19 cellular contexts compared by ENCODE assay signal in the genomic region with DNA sequence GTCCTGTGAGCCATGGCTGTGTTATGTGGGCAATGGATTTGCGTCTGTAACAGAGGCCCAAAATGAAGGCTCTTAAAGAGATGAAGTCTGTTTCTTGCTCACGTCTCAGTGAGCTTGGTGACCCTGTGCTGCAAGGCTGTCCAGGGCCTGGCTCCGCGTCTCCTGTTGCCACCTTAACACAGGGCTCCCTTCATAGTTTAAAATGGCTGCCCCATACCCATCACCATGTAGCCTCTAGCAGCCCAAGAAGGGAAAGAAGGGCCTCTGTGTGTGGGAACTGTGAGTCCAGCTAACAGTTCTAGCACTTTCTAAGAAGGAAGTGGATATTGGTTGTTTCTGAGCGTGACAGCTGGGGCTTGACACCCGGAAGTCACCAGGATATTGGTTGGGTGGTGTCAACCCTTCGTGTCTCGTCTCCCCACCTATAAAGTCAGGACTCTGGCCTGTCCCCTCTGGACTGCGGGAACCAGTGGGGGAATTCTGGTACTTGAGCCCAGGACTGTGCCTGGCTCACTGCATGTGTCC. TPM values are rescaled to one million over a fixed set of nuclear protein-coding genes. Genes with fewer than 3 reads are reported as not detected.
DNase-seq lines count a peak whose midpoint lies in the region; ATAC-seq and TF ChIP-seq lines count a peak whose summit lies in the region.
"Had no signal": no experiment of that assay in that cellular context is flagged by ENCODE, and none has a peak within 500 bp of the region (broad histone marks: within the 10 kb centered on the region; RNA-seq: fewer than 3 reads in every experiment).

No MANE protein-coding gene starts in this region.

- TF ChIP-seq EP300 in stomach (IDR thresholded peaks at IDR 0.05), result no peak

- no peak for DNase-seq in T-helper 2 cell treated with Interferon-gamma antibody and Interleukin-4, amounts not matched to agents 5 μg/mL and 100 μg/mL, for 36 hours (ENCODE audit: low spot score)
- DNase-seq in T-helper 2 cell, result no peak
- no peak for DNase-seq in SK-N-MC (ENCODE audit: low read depth, low spot score)
- no peak for DNase-seq in fibroblast of the aortic adventitia (ENCODE audit: low read depth)
- no peak for DNase-seq in stomach
- no peak for DNase-seq in GM10266 (ENCODE audit: extremely low spot score)
- no peak for DNase-seq in AG20443 (ENCODE audit: low spot score)
- DNase-seq: activated CD8-positive, alpha-beta memory T cell treated with anti-CD3 and anti-CD28 coated beads, Interleukin-2, amount 50 U/mL, for 4 hours; head of caudate nucleus; kidney; MM.1S; NCI-H2029; NCI-H524 treated with DMSO at 0.1 percent for 48 hours; pancreas; small intestine; WERI-Rb-1 had no signal

- no peak for ATAC-seq in HG03159 (IDR thresholded peaks at IDR 0.05; ENCODE audit: unreplicated experiment)
- ATAC-seq: pancreas had no signal

- peaks cover 5% of the 10 kb centered on the region for H3K4me1 Mint-ChIP-seq in T-helper 2 cell treated with Interferon-gamma antibody and Interleukin-4, amounts not matched to agents 5 μg/mL and 100 μg/mL, for 36 hours (ENCODE audit: low read depth)

- H3K27me3 ChIP-seq in stomach, result no peaks in the 10 kb centered on the region
- H3K27me3 ChIP-seq: pancreas had no signal

- no peak overlapping the region for H3K4me3 ChIP-seq in SK-N-MC
- H3K4me3 ChIP-seq in fibroblast of the aortic adventitia (ENCODE audit: low read depth, low read length), result peak overlapping the region; percentile 91
- no peak overlapping the region for H3K4me3 ChIP-seq in stomach
- H3K4me3 ChIP-seq: pancreas had no signal

- no peak for TF ChIP-seq POLR2A in stomach (IDR thresholded peaks at IDR 0.05)

- H3K27ac Mint-ChIP-seq in T-helper 2 cell treated with Interferon-gamma antibody and Interleukin-4, amounts not matched to agents 5 μg/mL and 100 μg/mL, for 36 hours, result peak overlapping the region; percentile 32

- TF ChIP-seq CTCF in fibroblast of the aortic adventitia (IDR thresholded peaks at IDR 0.05; ENCODE audit: insufficient read depth, low read length) (no peak), stomach (IDR thresholded peaks at IDR 0.05) (no peak), GM10266 (IDR thresholded peaks at IDR 0.05; ENCODE audit: control insufficient read depth, insufficient read depth, low read depth, missing control alignments) (no peak)

- H3K4me1 ChIP-seq in stomach, result peaks cover 0 to 56% (median 7%) of the 10 kb centered on the region in 4 donors
- H3K4me1 ChIP-seq: pancreas had no signal

- H3K27ac ChIP-seq in SK-N-MC (peak overlapping the region; percentile 68; the same call in 1 of the 2 replicates), stomach (peak overlapping the region in 3 of 5 donors; percentile 74 to 86 (median 83))
- H3K27ac ChIP-seq: pancreas, WERI-Rb-1 had no signal

- 90 to 96% (median 95%) methylated on average over 9 of the region's 9 CpGs for WGBS in stomach, 5 donors

- intact Hi-C loops in stomach (cut with DNase I; ENCODE audit: low total_unique reads), result no loop called here

- H3K4me3 Mint-ChIP-seq in T-helper 2 cell treated with Interferon-gamma antibody and Interleukin-4, amounts not matched to agents 5 μg/mL and 100 μg/mL, for 36 hours, result no peak overlapping the region
- H3K4me3 Mint-ChIP-seq: stimulated activated naive CD8-positive, alpha-beta T cell treated with anti-CD3 and anti-CD28 coated beads, Interleukin-15, Interleukin-2, amounts not matched to agents 100 ng/mL and 50 ng/mL, for 24 hours had no signal

- H3K9me3 ChIP-seq in SK-N-MC (ENCODE audit: low read depth, low read length) (no peaks in the 10 kb centered on the region), stomach (no peaks in the 10 kb centered on the region)
- H3K9me3 ChIP-seq: pancreas had no signal

- H3K36me3 Mint-ChIP-seq in T-helper 2 cell treated with Interferon-gamma antibody and Interleukin-4, amounts not matched to agents 5 μg/mL and 100 μg/mL, for 36 hours (ENCODE audit: low read depth), result peaks cover 29% of the 10 kb centered on the region

- H3K9me3 Mint-ChIP-seq in T-helper 2 cell treated with Interferon-gamma antibody and Interleukin-4, amounts not matched to agents 5 μg/mL and 100 μg/mL, for 36 hours, result no peaks in the 10 kb centered on the region
- H3K9me3 Mint-ChIP-seq: stimulated activated naive CD8-positive, alpha-beta T cell treated with anti-CD3 and anti-CD28 coated beads, Interleukin-15, Interleukin-2, amounts not matched to agents 100 ng/mL and 50 ng/mL, for 24 hours had no signal

- H3K36me3 ChIP-seq in SK-N-MC (ENCODE audit: insufficient read depth, low read length), result peaks cover 26% of the 10 kb centered on the region
- peaks cover 57 to 100% (median 100%) of the 10 kb centered on the region in 4 donors for H3K36me3 ChIP-seq in stomach

- H3K9ac ChIP-seq in SK-N-MC (ENCODE audit: insufficient read length), result no peak overlapping the region

- no peaks in the 10 kb centered on the region for H3K27me3 Mint-ChIP-seq in T-helper 2 cell treated with Interferon-gamma antibody and Interleukin-4, amounts not matched to agents 5 μg/mL and 100 μg/mL, for 36 hours (ENCODE audit: low read depth)
- H3K27me3 Mint-ChIP-seq: stimulated activated naive CD8-positive, alpha-beta T cell treated with anti-CD3 and anti-CD28 coated beads, Interleukin-15, Interleukin-2, amounts not matched to agents 100 ng/mL and 50 ng/mL, for 24 hours had no signal

RNA-seq across cellular contexts. Expression of a gene that starts 20.9 kb away (rescaled TPM):
- total RNA-seq in fibroblast of the aortic adventitia (ENCODE audit: low replicate concordance) (30.2 and 44.3 TPM in 2 replicates), stomach (10 to 100 TPM in 4 of 5 donors, under 1 TPM in 1; 0.58 to 45.2 (median 20.4) TPM)
- 10 to 100 TPM; 17.9 to 24.5 (median 21.9) TPM for polyA plus RNA-seq in stomach

RNA-seq across cellular contexts. Expression of a gene that starts 33.1 kb away (rescaled TPM):
- total RNA-seq in fibroblast of the aortic adventitia (ENCODE audit: low replicate concordance) (0.41 and 0.81 TPM in 2 replicates), stomach (1 to 10 TPM in 2 of 5 donors, not detected in 3; 1.8 to 2.2 TPM)
- 1 to 10 TPM in 1 of 3 donors, under 1 TPM in 2; 0.92 to 1.2 (median 1.00) TPM for polyA plus RNA-seq in stomach
- total RNA-seq: endothelial cell of umbilical vein had no signal
- polyA plus RNA-seq: endothelial cell of umbilical vein had no signal

RNA-seq across cellular contexts. Expression of a gene that starts 56.3 kb away (rescaled TPM):
- total RNA-seq in fibroblast of the aortic adventitia (ENCODE audit: low replicate concordance), result 16.4 and 39.6 TPM in 2 replicates
- total RNA-seq in stomach, result 10 to 100 TPM in 4 of 5 donors, 1 to 10 TPM in 1; 5.2 to 21.0 (median 15.6) TPM
- 10 to 100 TPM; 15.1 to 19.2 (median 18.2) TPM for polyA plus RNA-seq in stomach
